ENCODE assay signal across 30 cellular contexts in genomic region chr1:30345525-30346145, GRCh38.
A peak's percentile ranks its signal among the peaks of the same experiment; 100 is the strongest.
DNase-seq lines count a peak whose midpoint lies in the region; ATAC-seq, FAIRE-seq and TF ChIP-seq lines count a peak whose summit lies in the region.
"Had no signal": no experiment of that assay in that cellular context is flagged by ENCODE, and none has a peak within 500 bp of the region (broad histone marks: within the 10 kb centered on the region; RNA-seq: fewer than 3 reads in every experiment).

No MANE protein-coding gene starts in this region.

- no peaks in the 10 kb centered on the region for H3K4me1 Mint-ChIP-seq in activated CD4-positive, alpha-beta T cell treated with anti-CD3 and anti-CD28 coated beads for 36 hours
- H3K4me1 Mint-ChIP-seq: stimulated activated naive B cell treated with anti-CD40 and anti-IgM and Interleukin-4, amounts not matched to agents 10 μg/mL and 1 μg/mL and 100 μg/mL, for 72 hours had no signal

- TF ChIP-seq POLR2A in H54 (IDR thresholded peaks at IDR 0.05; ENCODE audit: low read depth, low read length), result no peak

- FAIRE-seq in H54 (lab: Jason Lieb, UNC), result no peak
- FAIRE-seq: H1, keratinocyte, pancreas, small intestine had no signal

- no peak for TF ChIP-seq CTCF in hepatocyte (IDR thresholded peaks at IDR 0.05; ENCODE audit: poor library complexity)

- H3K27me3 Mint-ChIP-seq in activated CD4-positive, alpha-beta T cell treated with anti-CD3 and anti-CD28 coated beads for 36 hours, result peaks cover 19% of the 10 kb centered on the region

- no peaks in the 10 kb centered on the region for H3K9me3 ChIP-seq in hepatocyte (ENCODE audit: low read depth)
- H3K9me3 ChIP-seq: pancreas, SK-N-SH had no signal

- intact Hi-C loops in activated CD4-positive, alpha-beta T cell treated with anti-CD3 and anti-CD28 coated beads for 36 hours (cut with DNase I, micrococcal nuclease), result no loop called here

- H3K27ac Mint-ChIP-seq in activated CD4-positive, alpha-beta T cell treated with anti-CD3 and anti-CD28 coated beads for 36 hours, result no peak overlapping the region
- H3K27ac Mint-ChIP-seq: effector memory CD8-positive, alpha-beta T cell; neural progenitor cell; stimulated activated naive B cell treated with anti-CD40 and anti-IgM and Interleukin-4, amounts not matched to agents 10 μg/mL and 1 μg/mL and 100 μg/mL, for 72 hours; type B pancreatic cell had no signal

- no peaks in the 10 kb centered on the region for H4K20me1 ChIP-seq in hepatocyte (ENCODE audit: insufficient read depth, poor library complexity, severe bottlenecking)

- no peaks in the 10 kb centered on the region for H3K9me2 ChIP-seq in hepatocyte (replicated peaks; ENCODE audit: insufficient read depth)
- H3K9me2 ChIP-seq: SK-N-SH had no signal

- H3K79me2 ChIP-seq in hepatocyte, result no peaks in the 10 kb centered on the region

- no peak for ATAC-seq in activated CD4-positive, alpha-beta T cell treated with anti-CD3 and anti-CD28 coated beads for 36 hours
- ATAC-seq: effector memory CD8-positive, alpha-beta T cell; heart left ventricle; pancreas; stimulated activated naive B cell treated with anti-CD40 and anti-IgM and Interleukin-4, amounts not matched to agents 10 μg/mL and 1 μg/mL and 100 μg/mL, for 72 hours had no signal

- H3K27me3 ChIP-seq in hepatocyte, result peaks cover 28% of the 10 kb centered on the region

- no peak overlapping the region for H3K4me3 Mint-ChIP-seq in activated CD4-positive, alpha-beta T cell treated with anti-CD3 and anti-CD28 coated beads for 36 hours
- H3K4me3 Mint-ChIP-seq: effector memory CD8-positive, alpha-beta T cell; neural progenitor cell; stimulated activated naive B cell treated with anti-CD40 and anti-IgM and Interleukin-4, amounts not matched to agents 10 μg/mL and 1 μg/mL and 100 μg/mL, for 72 hours; type B pancreatic cell had no signal

- DNase-seq in NCI-H1417 (lab: John Stamatoyannopoulos, UW) (peak; percentile 27 to 65 (median 33)), NCI-H1417 treated with DMSO at 0.1 percent for 48 hours (lab: John Stamatoyannopoulos, UW) (no peak), NCI-H1092 treated with DMSO at 0.1 percent for 48 hours (lab: John Stamatoyannopoulos, UW) (peak; percentile 67), NCI-H748 (lab: John Stamatoyannopoulos, UW; ENCODE audit: unreplicated experiment) (peak; percentile 84), hepatocyte (ENCODE audit: low spot score) (peak; percentile 43), H54 (ENCODE audit: insufficient read length, low spot score) (no peak), HuH-7 (ENCODE audit: low spot score) (no peak)
- no peak for DNase-seq in activated CD4-positive, alpha-beta T cell treated with anti-CD3 and anti-CD28 coated beads for 36 hours
- DNase-seq: activated CD4-positive, CD25-positive, alpha-beta regulatory T cell; activated naive CD4-positive, alpha-beta T cell; Calu3; caudate nucleus; effector memory CD8-positive, alpha-beta T cell; heart left ventricle; MM.1S; NCI-H1694; NCI-H2171 treated with DMSO at 0.1 percent for 48 hours; pancreas; RPMI8226; SK-N-SH; small intestine; stimulated activated naive B cell treated with anti-CD40 and anti-IgM and Interleukin-4, amounts not matched to agents 10 μg/mL and 1 μg/mL and 100 μg/mL, for 72 hours had no signal

- no peak overlapping the region for H3K4me3 ChIP-seq in hepatocyte
- H3K4me3 ChIP-seq: coronary artery, heart left ventricle, neural progenitor cell, pancreas, right atrium auricular region had no signal

- no peaks in the 10 kb centered on the region for H3K4me1 ChIP-seq in hepatocyte (ENCODE audit: insufficient read depth)
- H3K4me1 ChIP-seq: heart left ventricle, neural progenitor cell, pancreas, right atrium auricular region had no signal

- POLR2A ChIA-PET in activated CD4-positive, alpha-beta T cell treated with anti-CD3 and anti-CD28 coated beads for 36 hours (lab: Charles Lee), result no interaction called here

- peak overlapping the region; percentile 25 for H3K4me2 ChIP-seq in hepatocyte
- H3K4me2 ChIP-seq: neural progenitor cell, SK-N-SH had no signal

- 32% methylated on average over 3 of the region's 3 CpGs for WGBS in hepatocyte (ENCODE audit: low lambda C conversion rate, missing lambda C conversion rate)

- no peaks in the 10 kb centered on the region for H3K36me3 Mint-ChIP-seq in activated CD4-positive, alpha-beta T cell treated with anti-CD3 and anti-CD28 coated beads for 36 hours (ENCODE audit: low read depth)
- H3K36me3 Mint-ChIP-seq: neural progenitor cell; stimulated activated naive B cell treated with anti-CD40 and anti-IgM and Interleukin-4, amounts not matched to agents 10 μg/mL and 1 μg/mL and 100 μg/mL, for 72 hours; type B pancreatic cell had no signal

- no peak overlapping the region for H2AFZ ChIP-seq in hepatocyte
- H2AFZ ChIP-seq: neural progenitor cell had no signal

- H3K27ac ChIP-seq in hepatocyte, result peak overlapping the region; percentile 67
- H3K27ac ChIP-seq: 22Rv1, C4-2B, coronary artery, heart left ventricle, neural progenitor cell, pancreas, right atrium auricular region had no signal

- H3K9me3 Mint-ChIP-seq in activated CD4-positive, alpha-beta T cell treated with anti-CD3 and anti-CD28 coated beads for 36 hours (ENCODE audit: low read depth), result peaks cover 10% of the 10 kb centered on the region

- no peaks in the 10 kb centered on the region for H3K36me3 ChIP-seq in hepatocyte (replicated peaks; ENCODE audit: insufficient read depth, low read depth)
- H3K36me3 ChIP-seq: heart left ventricle, neural progenitor cell, pancreas, right atrium auricular region had no signal

- CTCF ChIA-PET in activated CD4-positive, alpha-beta T cell treated with anti-CD3 and anti-CD28 coated beads for 36 hours (lab: Charles Lee), result no interaction called here

Comparison
In these comparisons a context has a peak if more than half of its experiments do, and no peak if none do; other contexts are left out.
1. DNase-seq: peak in NCI-H1417 (3 of 3), NCI-H1092 treated with DMSO at 0.1 percent for 48 hours (single experiment), NCI-H748 (single experiment) and hepatocyte (single experiment); none in NCI-H1417 treated with DMSO at 0.1 percent for 48 hours (single experiment), activated CD4-positive, alpha-beta T cell treated with anti-CD3 and anti-CD28 coated beads for 36 hours (single experiment), H54 (single experiment) and HuH-7 (single experiment).